ENCODE assay signal across 28 cellular contexts in the genomic region with DNA sequence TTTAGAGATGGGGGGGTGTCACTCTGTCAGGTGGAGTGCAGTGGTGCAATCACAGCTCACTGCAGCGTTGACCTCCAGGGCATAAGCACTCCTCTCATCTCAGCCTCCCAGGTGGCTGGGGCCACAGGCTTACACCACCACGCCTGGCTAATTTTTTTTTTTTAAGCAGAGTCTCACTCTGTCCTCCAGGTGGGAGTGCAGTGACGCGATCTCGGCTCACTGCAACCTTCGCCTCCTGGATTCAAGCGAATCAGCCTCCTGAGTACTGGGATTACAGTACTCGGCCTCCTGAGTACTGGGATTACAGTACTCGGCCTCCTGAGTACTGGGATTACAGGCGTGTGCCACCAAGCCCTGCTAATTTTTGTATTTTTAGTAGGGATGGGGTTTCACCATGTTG. TPM values are rescaled to one million over a fixed set of nuclear protein-coding genes. Genes with fewer than 3 reads are reported as not detected.
A peak's percentile ranks its signal among the peaks of the same experiment; 100 is the strongest.
DNase-seq lines count a peak whose midpoint lies in the region; ATAC-seq and TF ChIP-seq lines count a peak whose summit lies in the region.
"Had no signal": no experiment of that assay in that cellular context is flagged by ENCODE, and none has a peak within 500 bp of the region (broad histone marks: within the 10 kb centered on the region; RNA-seq: fewer than 3 reads in every experiment).

No MANE protein-coding gene starts in this region.

- no peaks in the 10 kb centered on the region for H3K79me2 ChIP-seq in Karpas-422 (ENCODE audit: low read length)

- H2AFZ ChIP-seq in Karpas-422 (ENCODE audit: low read length) = no peak overlapping the region

- intact Hi-C loops in activated CD8-positive, alpha-beta T cell treated with anti-CD3 and anti-CD28 coated beads for 36 hours (cut with micrococcal nuclease) = no loop called here

- H3K4me1 ChIP-seq in Karpas-422 (ENCODE audit: low read length) = no peaks in the 10 kb centered on the region

- H3K27ac Mint-ChIP-seq in activated CD8-positive, alpha-beta T cell treated with anti-CD3 and anti-CD28 coated beads for 36 hours = no peak overlapping the region
- no peak overlapping the region for H3K27ac Mint-ChIP-seq in activated CD8-positive, alpha-beta T cell treated with anti-CD3 and anti-CD28 coated beads, Interleukin-2, amount 10 ng/mL, durations not matched to agents 7 days and 5 days
- no peak overlapping the region for H3K27ac Mint-ChIP-seq in chondrocyte (ENCODE audit: unreplicated experiment)
- H3K27ac Mint-ChIP-seq: activated naive CD4-positive, alpha-beta T cell treated with anti-CD3 and anti-CD28 coated beads, Interleukin-2, amount 10 ng/mL, durations not matched to agents 7 days and 5 days; stimulated activated memory B cell treated with anti-CD40 and anti-IgM and Interleukin-4, amounts not matched to agents 10 μg/mL and 1 μg/mL and 100 μg/mL, for 72 hours; T-helper 1 cell treated with Interleukin-12 subunit alpha and Interleukin-12 subunit beta and Interleukin-4 antibody, amounts not matched to agents 30 μg/mL and 1 μg/mL, for 36 hours had no signal

- no peak overlapping the region for H3K4me2 ChIP-seq in Karpas-422 (ENCODE audit: low read depth, low read length, poor library complexity, severe bottlenecking)

- ATAC-seq in activated CD8-positive, alpha-beta T cell treated with anti-CD3 and anti-CD28 coated beads for 36 hours = peak; percentile 27
- no peak for ATAC-seq in activated CD8-positive, alpha-beta T cell treated with anti-CD3 and anti-CD28 coated beads, Interleukin-2, amount 10 ng/mL, durations not matched to agents 7 days and 5 days
- no peak for ATAC-seq in GM19328 (IDR thresholded peaks at IDR 0.05; ENCODE audit: unreplicated experiment)
- ATAC-seq: esophagus mucosa; naive thymus-derived CD8-positive, alpha-beta T cell; stimulated activated memory B cell treated with anti-CD40 and anti-IgM and Interleukin-4, amounts not matched to agents 10 μg/mL and 1 μg/mL and 100 μg/mL, for 72 hours had no signal

- no peaks in the 10 kb centered on the region for H4K20me1 ChIP-seq in Karpas-422 (ENCODE audit: insufficient read depth, low read depth, low read length)

- TF ChIP-seq CTCF in activated CD8-positive, alpha-beta T cell treated with anti-CD3 and anti-CD28 coated beads for 36 hours (IDR thresholded peaks at IDR 0.05) = no peak
- peak; percentile 19 for TF ChIP-seq CTCF in chondrocyte (IDR thresholded peaks at IDR 0.05)

- DNase-seq in activated CD8-positive, alpha-beta T cell treated with anti-CD3 and anti-CD28 coated beads for 36 hours = no peak
- DNase-seq in activated CD8-positive, alpha-beta T cell treated with anti-CD3 and anti-CD28 coated beads, Interleukin-2, amount 10 ng/mL, durations not matched to agents 7 days and 5 days = no peak
- DNase-seq in Karpas-422 = peak; percentile 69
- DNase-seq in chondrocyte (ENCODE audit: low spot score) = no peak
- no peak for DNase-seq in stimulated activated CD8-positive, alpha-beta memory T cell treated with anti-CD3 and anti-CD28 coated beads, Interleukin-4, amount 100 ng/mL, for 48 hours
- DNase-seq in SHP77 (lab: John Stamatoyannopoulos, UW) = no peak
- DNase-seq in kidney glomerular epithelial cell (lab: John Stamatoyannopoulos, UW) = no peak
- DNase-seq: activated CD4-positive, alpha-beta T cell treated with anti-CD3 and anti-CD28 coated beads for 48 hours; activated naive CD4-positive, alpha-beta T cell treated with anti-CD3 and anti-CD28 coated beads, Interleukin-2, amount 10 ng/mL, durations not matched to agents 7 days and 5 days; amniotic stem cell; Calu3; effector CD8-positive, alpha-beta T cell; EL; foreskin melanocyte; left ventricle myocardium inferior; midbrain; naive thymus-derived CD8-positive, alpha-beta T cell; NCI-H1694; NCI-H2227 treated with DMSO at 0.1 percent for 48 hours; retina; stimulated activated CD4-positive, alpha-beta T cell treated with anti-CD3 and anti-CD28 coated beads, Interleukin-2, amount 100 ng/mL, for 48 hours had no signal

- no peaks in the 10 kb centered on the region for H3K9me3 ChIP-seq in Karpas-422 (ENCODE audit: low read length)
- H3K9me3 ChIP-seq: left ventricle myocardium inferior, SJSA1, vagina had no signal

- peaks cover 4% of the 10 kb centered on the region for H3K36me3 Mint-ChIP-seq in activated CD8-positive, alpha-beta T cell treated with anti-CD3 and anti-CD28 coated beads for 36 hours (ENCODE audit: low read depth)
- peaks cover 11% of the 10 kb centered on the region for H3K36me3 Mint-ChIP-seq in activated CD8-positive, alpha-beta T cell treated with anti-CD3 and anti-CD28 coated beads, Interleukin-2, amount 10 ng/mL, durations not matched to agents 7 days and 5 days (ENCODE audit: low read depth)
- peaks cover 2% of the 10 kb centered on the region for H3K36me3 Mint-ChIP-seq in chondrocyte (ENCODE audit: low read depth)

- H3K27me3 Mint-ChIP-seq in activated CD8-positive, alpha-beta T cell treated with anti-CD3 and anti-CD28 coated beads for 36 hours = no peaks in the 10 kb centered on the region
- H3K27me3 Mint-ChIP-seq in activated CD8-positive, alpha-beta T cell treated with anti-CD3 and anti-CD28 coated beads, Interleukin-2, amount 10 ng/mL, durations not matched to agents 7 days and 5 days (ENCODE audit: low read depth) = peaks cover 13% of the 10 kb centered on the region
- H3K27me3 Mint-ChIP-seq in chondrocyte (ENCODE audit: low read depth) = no peaks in the 10 kb centered on the region
- H3K27me3 Mint-ChIP-seq: naive thymus-derived CD8-positive, alpha-beta T cell; stimulated activated memory B cell treated with anti-CD40 and anti-IgM and Interleukin-4, amounts not matched to agents 10 μg/mL and 1 μg/mL and 100 μg/mL, for 72 hours had no signal

- H3K4me1 Mint-ChIP-seq in activated CD8-positive, alpha-beta T cell treated with anti-CD3 and anti-CD28 coated beads for 36 hours (ENCODE audit: low read depth) = peaks cover 26% of the 10 kb centered on the region
- peaks cover 35% of the 10 kb centered on the region for H3K4me1 Mint-ChIP-seq in activated CD8-positive, alpha-beta T cell treated with anti-CD3 and anti-CD28 coated beads, Interleukin-2, amount 10 ng/mL, durations not matched to agents 7 days and 5 days (ENCODE audit: low read depth)
- H3K4me1 Mint-ChIP-seq in chondrocyte (ENCODE audit: low read depth) = peaks cover 29% of the 10 kb centered on the region

- H3K27me3 ChIP-seq in Karpas-422 (ENCODE audit: low read length) = no peaks in the 10 kb centered on the region
- H3K27me3 ChIP-seq: SJSA1, vagina had no signal

- H3K9me2 ChIP-seq in Karpas-422 (replicated peaks; ENCODE audit: insufficient read depth, low read length) = no peaks in the 10 kb centered on the region

- H3K9ac ChIP-seq in Karpas-422 (ENCODE audit: low read length) = no peak overlapping the region

- H3K9me3 Mint-ChIP-seq in activated CD8-positive, alpha-beta T cell treated with anti-CD3 and anti-CD28 coated beads for 36 hours = no peaks in the 10 kb centered on the region
- H3K9me3 Mint-ChIP-seq in activated CD8-positive, alpha-beta T cell treated with anti-CD3 and anti-CD28 coated beads, Interleukin-2, amount 10 ng/mL, durations not matched to agents 7 days and 5 days (ENCODE audit: insufficient read depth) = no peaks in the 10 kb centered on the region
- no peaks in the 10 kb centered on the region for H3K9me3 Mint-ChIP-seq in chondrocyte (ENCODE audit: low read depth)
- H3K9me3 Mint-ChIP-seq: activated naive CD4-positive, alpha-beta T cell treated with anti-CD3 and anti-CD28 coated beads, Interleukin-2, amount 10 ng/mL, durations not matched to agents 7 days and 5 days; naive thymus-derived CD8-positive, alpha-beta T cell; stimulated activated memory B cell treated with anti-CD40 and anti-IgM and Interleukin-4, amounts not matched to agents 10 μg/mL and 1 μg/mL and 100 μg/mL, for 72 hours; T-helper 1 cell treated with Interleukin-12 subunit alpha and Interleukin-12 subunit beta and Interleukin-4 antibody, amounts not matched to agents 30 μg/mL and 1 μg/mL, for 36 hours had no signal

- CTCF ChIA-PET in activated CD8-positive, alpha-beta T cell treated with anti-CD3 and anti-CD28 coated beads for 36 hours (lab: Charles Lee) = interaction anchor here (1.2 kb wide), 1 partner anchor 65 kb away, joined by 3 read pairs; no protein-coding TSS in a partner anchor
- CTCF ChIA-PET in activated CD8-positive, alpha-beta T cell treated with anti-CD3 and anti-CD28 coated beads, Interleukin-2, amount 10 ng/mL, durations not matched to agents 7 days and 5 days (lab: Charles Lee) = interaction anchor here (1.0 kb wide), 1 partner anchor 18 kb away, joined by 3 read pairs; no protein-coding TSS in a partner anchor

- no peak overlapping the region for H3K4me3 Mint-ChIP-seq in activated CD8-positive, alpha-beta T cell treated with anti-CD3 and anti-CD28 coated beads for 36 hours
- no peak overlapping the region for H3K4me3 Mint-ChIP-seq in activated CD8-positive, alpha-beta T cell treated with anti-CD3 and anti-CD28 coated beads, Interleukin-2, amount 10 ng/mL, durations not matched to agents 7 days and 5 days
- no peak overlapping the region for H3K4me3 Mint-ChIP-seq in chondrocyte (ENCODE audit: unreplicated experiment)
- H3K4me3 Mint-ChIP-seq: activated naive CD4-positive, alpha-beta T cell treated with anti-CD3 and anti-CD28 coated beads, Interleukin-2, amount 10 ng/mL, durations not matched to agents 7 days and 5 days; naive thymus-derived CD8-positive, alpha-beta T cell; stimulated activated memory B cell treated with anti-CD40 and anti-IgM and Interleukin-4, amounts not matched to agents 10 μg/mL and 1 μg/mL and 100 μg/mL, for 72 hours; T-helper 1 cell treated with Interleukin-12 subunit alpha and Interleukin-12 subunit beta and Interleukin-4 antibody, amounts not matched to agents 30 μg/mL and 1 μg/mL, for 36 hours had no signal

- H3K4me3 ChIP-seq in Karpas-422 (ENCODE audit: low read length) = no peak overlapping the region
- H3K4me3 ChIP-seq: left ventricle myocardium inferior, SJSA1, vagina had no signal

- POLR2A ChIA-PET in activated CD8-positive, alpha-beta T cell treated with anti-CD3 and anti-CD28 coated beads for 36 hours (lab: Charles Lee) = interaction anchor here (0.6 to 1.2 kb wide), 7 partner anchors 10 to 645 kb away, joined by 3 to 5 read pairs (median 3); no protein-coding TSS in a partner anchor
- POLR2A ChIA-PET in activated CD8-positive, alpha-beta T cell treated with anti-CD3 and anti-CD28 coated beads, Interleukin-2, amount 10 ng/mL, durations not matched to agents 7 days and 5 days (lab: Charles Lee) = interaction anchor here (1.0 kb wide), 1 partner anchor 190 kb away, joined by 4 read pairs; no protein-coding TSS in a partner anchor

- no peak overlapping the region for H3K27ac ChIP-seq in Karpas-422 (ENCODE audit: low read length)
- H3K27ac ChIP-seq: C4-2B, left ventricle myocardium inferior, SJSA1, vagina had no signal

- no peaks in the 10 kb centered on the region for H3K36me3 ChIP-seq in Karpas-422 (ENCODE audit: insufficient read depth, low read length)
- H3K36me3 ChIP-seq: left ventricle myocardium inferior, vagina had no signal

RNA-seq across cellular contexts. Expression of a gene that starts 23.6 kb away (rescaled TPM):
- total RNA-seq in activated CD8-positive, alpha-beta T cell treated with anti-CD3 and anti-CD28 coated beads for 36 hours = 1,000 to 10,000 TPM; 2,824 to 2,882 TPM
- total RNA-seq in activated CD8-positive, alpha-beta T cell treated with anti-CD3 and anti-CD28 coated beads, Interleukin-2, amount 10 ng/mL, durations not matched to agents 7 days and 5 days = 1,000 to 10,000 TPM; 2,568 to 2,621 TPM
- total RNA-seq in Karpas-422 (2014; rRNA removed; shearing (Covaris generic); ENCODE audit: low replicate concordance) = 2,370 and 3,564 TPM in 2 replicates
- 1,108 to 1,479 TPM (median 1,462 TPM) in 3 replicates for total RNA-seq in chondrocyte

RNA-seq across cellular contexts. Expression of a gene that starts 24.2 kb away (rescaled TPM):
- 100 to 1,000 TPM; 131 to 134 TPM for total RNA-seq in activated CD8-positive, alpha-beta T cell treated with anti-CD3 and anti-CD28 coated beads for 36 hours
- total RNA-seq in activated CD8-positive, alpha-beta T cell treated with anti-CD3 and anti-CD28 coated beads, Interleukin-2, amount 10 ng/mL, durations not matched to agents 7 days and 5 days = 10 to 100 TPM; 77.8 to 80.7 TPM
- total RNA-seq in Karpas-422 (2014; rRNA removed; shearing (Covaris generic); ENCODE audit: low replicate concordance) = 16.2 and 19.9 TPM in 2 replicates
- total RNA-seq in chondrocyte = 68.5 to 73.5 TPM (median 72.6 TPM) in 3 replicates
